1 cellular context compared by ENCODE assay signal in genomic region chr16:22229881-22230280, GRCh38.
TF ChIP-seq lines count a peak whose summit lies in the region.

No MANE protein-coding gene starts in this region.

TF ChIP-seq in GM23338, 12 proteins besides CTCF, POLR2A, EP300 and RAD21:
- TF ChIP-seq ZNF462 (CRISPR knock-in tag; IDR thresholded peaks at IDR 0.05) (no peak), NANOG (IDR thresholded peaks at IDR 0.05; ENCODE audit: borderline replicate concordance) (no peak)
